Comparison of ENCODE assay signal across 8 cellular contexts in genomic region chr5:28388428-28388827, GRCh38.
"Had no signal": no experiment of that assay in that cellular context is flagged by ENCODE, and none has a peak within 500 bp of the region (broad histone marks: within the 10 kb centered on the region; RNA-seq: fewer than 3 reads in every experiment).

No MANE protein-coding gene starts in this region.

- H3K27ac ChIP-seq: HL-60, KMS-11 had no signal

- FAIRE-seq: HTR-8/SVneo had no signal

- H3K4me2 ChIP-seq: KMS-11 had no signal

- H3K4me3 Mint-ChIP-seq: IgD-negative memory B cell had no signal

- H3K27me3 Mint-ChIP-seq: IgD-negative memory B cell had no signal

- DNase-seq: Karpas-422, Kasumi-1, KBM-7, KG1 had no signal

- H3K36me3 Mint-ChIP-seq: IgD-negative memory B cell had no signal

- H3K27ac Mint-ChIP-seq: IgD-negative memory B cell had no signal

- H3K9ac ChIP-seq: KMS-11 had no signal

- H3K4me1 Mint-ChIP-seq: IgD-negative memory B cell had no signal
